12 cellular contexts compared by ENCODE assay signal in genomic region chr14:101121399-101122113, GRCh38.
DNase-seq lines count a peak whose midpoint lies in the region; ATAC-seq, FAIRE-seq and TF ChIP-seq lines count a peak whose summit lies in the region.
"Had no signal": no experiment of that assay in that cellular context is flagged by ENCODE, and none has a peak within 500 bp of the region (broad histone marks: within the 10 kb centered on the region; RNA-seq: fewer than 3 reads in every experiment).

No MANE protein-coding gene starts in this region.

- FAIRE-seq in H54 (lab: Jason Lieb, UNC), result no peak

- no peaks in the 10 kb centered on the region for H3K9me3 Mint-ChIP-seq in activated T-cell treated with anti-CD3 and anti-CD28 coated beads, Interleukin-2, amount 50 U/mL, for 72 hours
- H3K9me3 Mint-ChIP-seq: activated CD4-positive, alpha-beta T cell treated with anti-CD3 and anti-CD28 coated beads, Interleukin-2, amount 10 ng/mL, durations not matched to agents 7 days and 5 days had no signal

- H3K36me3 Mint-ChIP-seq in activated T-cell treated with anti-CD3 and anti-CD28 coated beads, Interleukin-2, amount 50 U/mL, for 72 hours (ENCODE audit: insufficient read depth in 2 of 2), result no peaks in the 10 kb centered on the region

- peak; percentile 40 for DNase-seq in activated CD8-positive, alpha-beta memory T cell treated with anti-CD3 and anti-CD28 coated beads for 24 hours
- no peak for DNase-seq in activated CD8-positive, alpha-beta memory T cell treated with anti-CD3 and anti-CD28 coated beads, Interleukin-2, amount 50 U/mL, for 4 hours
- no peak for DNase-seq in activated T-cell treated with anti-CD3 and anti-CD28 coated beads, Interleukin-2, amount 50 U/mL, for 72 hours
- DNase-seq in hepatic stellate cell (ENCODE audit: low spot score) (no peak), cortex of kidney (lab: John Stamatoyannopoulos, UW) (no peak), H54 (ENCODE audit: insufficient read length, low spot score) (no peak)
- DNase-seq: activated CD4-positive, alpha-beta T cell treated with anti-CD3 and anti-CD28 coated beads, Interleukin-2, amount 10 ng/mL, durations not matched to agents 7 days and 5 days; HCEC 1CT; NCI-H510A treated with DMSO at 0.1 percent for 48 hours had no signal

- H3K27ac ChIP-seq in subcutaneous abdominal adipose tissue (ENCODE audit: low read depth, low read length), result no peak overlapping the region
- H3K27ac ChIP-seq: SJCRH30 had no signal

- no peak for ATAC-seq in activated T-cell treated with anti-CD3 and anti-CD28 coated beads, Interleukin-2, amount 50 U/mL, for 72 hours (replicated peaks in 1 of 2)

- H3K4me1 Mint-ChIP-seq in activated T-cell treated with anti-CD3 and anti-CD28 coated beads, Interleukin-2, amount 50 U/mL, for 72 hours (ENCODE audit: low read depth), result peaks cover 24% of the 10 kb centered on the region

- H3K4me1 ChIP-seq in mononuclear cell (ENCODE audit: insufficient read depth, low read length) (peaks cover 31% of the 10 kb centered on the region), subcutaneous abdominal adipose tissue (ENCODE audit: control insufficient read depth in 5 of 5, insufficient read depth in 5 of 5, low read length in 5 of 5) (peaks cover 0 to 22% (median 18%) of the 10 kb centered on the region in 5 donors)

- H3K9ac ChIP-seq in subcutaneous abdominal adipose tissue (ENCODE audit: low read length in 5 of 5), result no peak overlapping the region

- H3K4me3 ChIP-seq in mononuclear cell (ENCODE audit: low read length), result peak overlapping the region; percentile 54
- H3K4me3 ChIP-seq in subcutaneous abdominal adipose tissue (ENCODE audit: low read depth in 1 of 5, low read length in 5 of 5), result peak overlapping the region in 4 of 5 donors; percentile 23 to 42 (median 36)
- H3K4me3 ChIP-seq: SJCRH30 had no signal

- TF ChIP-seq POLR2A in H54 (IDR thresholded peaks at IDR 0.05; ENCODE audit: low read depth, low read length), result no peak

- peak overlapping the region; percentile 48 to 58 for H3K4me3 Mint-ChIP-seq in activated T-cell treated with anti-CD3 and anti-CD28 coated beads, Interleukin-2, amount 50 U/mL, for 72 hours

- no peaks in the 10 kb centered on the region for H3K36me3 ChIP-seq in subcutaneous abdominal adipose tissue (ENCODE audit: control insufficient read depth in 5 of 5, insufficient read depth in 5 of 5, low read length in 5 of 5)
- H3K36me3 ChIP-seq: SJCRH30 had no signal

- H3K27me3 ChIP-seq in mononuclear cell (ENCODE audit: insufficient read depth, low read length) (no peaks in the 10 kb centered on the region), subcutaneous abdominal adipose tissue (ENCODE audit: control insufficient read depth in 5 of 5, insufficient read depth in 4 of 5, low read length in 5 of 5) (peaks cover 0 to 24% (median 11%) of the 10 kb centered on the region in 5 donors)
- H3K27me3 ChIP-seq: SJCRH30 had no signal

- H3K27me3 Mint-ChIP-seq in activated T-cell treated with anti-CD3 and anti-CD28 coated beads, Interleukin-2, amount 50 U/mL, for 72 hours (ENCODE audit: low read depth), result peaks cover 11% of the 10 kb centered on the region

- no peak overlapping the region for H3K27ac Mint-ChIP-seq in activated T-cell treated with anti-CD3 and anti-CD28 coated beads, Interleukin-2, amount 50 U/mL, for 72 hours

- H3K9me3 ChIP-seq in mononuclear cell (ENCODE audit: low read depth, low read length) (no peaks in the 10 kb centered on the region), subcutaneous abdominal adipose tissue (ENCODE audit: control insufficient read depth in 5 of 5, low read length in 5 of 5) (no peaks in the 10 kb centered on the region)
- H3K9me3 ChIP-seq: SJCRH30 had no signal
